1 cellular context compared by ENCODE assay signal in the genomic region with DNA sequence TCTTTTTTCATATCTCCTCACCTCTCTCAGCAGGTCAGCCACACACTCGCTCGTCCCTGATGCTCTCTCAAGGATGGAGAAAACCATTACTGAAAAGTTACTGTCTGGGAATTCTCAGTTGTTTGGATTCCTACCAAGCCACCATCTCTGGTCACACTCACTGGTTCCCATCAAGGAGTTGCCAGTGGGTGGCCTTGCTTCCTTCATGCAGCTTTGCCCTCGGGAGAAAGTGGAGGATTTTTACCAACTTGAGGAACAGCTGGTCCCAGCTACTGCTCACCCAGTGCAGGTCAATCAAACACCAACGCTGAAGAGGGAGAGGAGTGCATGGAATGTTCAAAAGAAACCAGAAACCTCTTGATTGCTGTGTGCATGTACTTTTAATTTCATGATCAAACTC.
A peak's percentile ranks its signal among the peaks of the same experiment; 100 is the strongest.
TF ChIP-seq lines count a peak whose summit lies in the region.

No MANE protein-coding gene starts in this region.

TF ChIP-seq in Ishikawa, 13 proteins besides CTCF, POLR2A, EP300 and RAD21:
- TF ChIP-seq, protein P1, sequence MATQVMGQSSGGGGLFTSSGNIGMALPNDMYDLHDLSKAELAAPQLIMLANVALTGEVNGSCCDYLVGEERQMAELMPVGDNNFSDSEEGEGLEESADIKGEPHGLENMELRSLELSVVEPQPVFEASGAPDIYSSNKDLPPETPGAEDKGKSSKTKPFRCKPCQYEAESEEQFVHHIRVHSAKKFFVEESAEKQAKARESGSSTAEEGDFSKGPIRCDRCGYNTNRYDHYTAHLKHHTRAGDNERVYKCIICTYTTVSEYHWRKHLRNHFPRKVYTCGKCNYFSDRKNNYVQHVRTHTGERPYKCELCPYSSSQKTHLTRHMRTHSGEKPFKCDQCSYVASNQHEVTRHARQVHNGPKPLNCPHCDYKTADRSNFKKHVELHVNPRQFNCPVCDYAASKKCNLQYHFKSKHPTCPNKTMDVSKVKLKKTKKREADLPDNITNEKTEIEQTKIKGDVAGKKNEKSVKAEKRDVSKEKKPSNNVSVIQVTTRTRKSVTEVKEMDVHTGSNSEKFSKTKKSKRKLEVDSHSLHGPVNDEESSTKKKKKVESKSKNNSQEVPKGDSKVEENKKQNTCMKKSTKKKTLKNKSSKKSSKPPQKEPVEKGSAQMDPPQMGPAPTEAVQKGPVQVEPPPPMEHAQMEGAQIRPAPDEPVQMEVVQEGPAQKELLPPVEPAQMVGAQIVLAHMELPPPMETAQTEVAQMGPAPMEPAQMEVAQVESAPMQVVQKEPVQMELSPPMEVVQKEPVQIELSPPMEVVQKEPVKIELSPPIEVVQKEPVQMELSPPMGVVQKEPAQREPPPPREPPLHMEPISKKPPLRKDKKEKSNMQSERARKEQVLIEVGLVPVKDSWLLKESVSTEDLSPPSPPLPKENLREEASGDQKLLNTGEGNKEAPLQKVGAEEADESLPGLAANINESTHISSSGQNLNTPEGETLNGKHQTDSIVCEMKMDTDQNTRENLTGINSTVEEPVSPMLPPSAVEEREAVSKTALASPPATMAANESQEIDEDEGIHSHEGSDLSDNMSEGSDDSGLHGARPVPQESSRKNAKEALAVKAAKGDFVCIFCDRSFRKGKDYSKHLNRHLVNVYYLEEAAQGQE (IDR thresholded peaks at IDR 0.05; ENCODE audit: low read depth): no peak
- TF ChIP-seq TAF1 (IDR thresholded peaks at IDR 0.05; ENCODE audit: low read depth) (no peak), ZBTB7A (IDR thresholded peaks at IDR 0.05; ENCODE audit: low read depth) (no peak), TEAD4 (IDR thresholded peaks at IDR 0.05) (peak; percentile 12; the same call in 1 of the 2 replicates)
